8 cellular contexts compared by ENCODE assay signal in genomic region chr19:10431254-10431942, GRCh38. TPM values are rescaled to one million over a fixed set of nuclear protein-coding genes. Genes with fewer than 3 reads are reported as not detected.
A peak's percentile ranks its signal among the peaks of the same experiment; 100 is the strongest.
DNase-seq lines count a peak whose midpoint lies in the region; ATAC-seq, FAIRE-seq and TF ChIP-seq lines count a peak whose summit lies in the region.

No MANE protein-coding gene starts in this region.

- FAIRE-seq in H1 (lab: Jason Lieb, UNC): no peak

- peaks cover 5% of the 10 kb centered on the region; the same call in 1 of the 2 replicates for H3K23me2 ChIP-seq in H1 (ENCODE audit: low read depth, low read length)

- POLR2A ChIA-PET in H1 (lab: Charles Lee; ENCODE audit: partially characterized antibody) (no interaction called here), RWPE1 (lab: Yijun Ruan, JAX; ENCODE audit: low non-redundant PET) (no interaction called here)

- no peaks in the 10 kb centered on the region for H3K27me3 ChIP-seq in SJCRH30
- peaks cover 33 to 68% (median 52%) of the 10 kb centered on the region in 4 experiments for H3K27me3 ChIP-seq in H1 (replicated peaks in 1 of 4; ENCODE audit: control insufficient read depth in 3 of 4, extremely low read depth in 1 of 4, insufficient read depth in 3 of 4, low read length in 3 of 4)

- H4K5ac ChIP-seq in H1 (ENCODE audit: insufficient read length, low read depth, low read length): no peak overlapping the region

- H3K4me3 ChIP-seq in GM12875 (ENCODE audit: low read depth, low read length) (peak overlapping the region; percentile 60), SJCRH30 (peak overlapping the region; percentile 57), H1 (ENCODE audit: extremely low read depth in 1 of 4, insufficient read depth in 2 of 4, low read depth in 3 of 4, low read length in 4 of 4) (peak overlapping the region in 2 of 4 experiments; percentile 14 to 54; a peak in 3 of 8 replicates)

- H2BK12ac ChIP-seq in H1 (ENCODE audit: low read depth, low read length): 0 out of 2 replicates have a peak overlapping the region, but pooled peaks have one; percentile 27

- TF ChIP-seq RAD21 in H1 (IDR thresholded peaks at IDR 0.05 in 1 of 2, conservative IDR thresholded peaks at IDR 0.05 in 1 of 2; ENCODE audit: low read depth in 2 of 2, low read length in 2 of 2): no peak

- peaks cover 84% of the 10 kb centered on the region for H3K27me3 Mint-ChIP-seq in neural crest cell (ENCODE audit: low read depth)

- no peak overlapping the region for H3K23ac ChIP-seq in H1 (ENCODE audit: insufficient read length)

- H3K27ac ChIP-seq in SJCRH30 (no peak overlapping the region; the same call in 1 of the 2 replicates), H1 (ENCODE audit: low read depth, low read length) (no peak overlapping the region), RWPE1 (no peak overlapping the region)

- H3K79me1 ChIP-seq in H1 (ENCODE audit: low read depth, low read length): no peaks in the 10 kb centered on the region

- H3K9me3 Mint-ChIP-seq in neural crest cell: no peaks in the 10 kb centered on the region

- H3K36me3 ChIP-seq in SJCRH30: no peaks in the 10 kb centered on the region
- no peaks in the 10 kb centered on the region for H3K36me3 ChIP-seq in H1 (ENCODE audit: control insufficient read depth in 2 of 4, insufficient read depth in 4 of 4, low read length in 3 of 4)

- no peak overlapping the region for H3K4ac ChIP-seq in H1 (replicated peaks; ENCODE audit: insufficient read length, low read depth, low read length)

- no peak for TF ChIP-seq POLR2A in H1 (IDR thresholded peaks at IDR 0.05; ENCODE audit: control extremely low read depth in 1 of 2, low read depth in 2 of 2, low read length in 2 of 2)

- peaks cover 5% of the 10 kb centered on the region for H3K4me1 Mint-ChIP-seq in neural crest cell

- peak overlapping the region; percentile 47 for H3K4me3 Mint-ChIP-seq in neural crest cell

- no peak overlapping the region for H2AFZ ChIP-seq in H1 (ENCODE audit: low read length)

- no peak overlapping the region; the same call in 1 of the 2 replicates for H4K8ac ChIP-seq in H1 (ENCODE audit: extremely low read depth, insufficient read depth, low read length)

- H3K79me2 ChIP-seq in H1 (ENCODE audit: control insufficient read depth in 1 of 2, insufficient read depth in 2 of 2, low read length in 2 of 2): no peaks in the 10 kb centered on the region

- H3K36me3 Mint-ChIP-seq in neural crest cell (ENCODE audit: low read depth): no peaks in the 10 kb centered on the region

- CTCF ChIA-PET in H1 (lab: Charles Lee; ENCODE audit: partially characterized antibody) (interaction anchor here (0.7 to 8.2 kb wide), 2 partner anchors 13 to 269 kb away, joined by 3 to 67 read pairs; partner anchors contain the start of gene PDE4A), RWPE1 (lab: Yijun Ruan, JAX) (no interaction called here)

- no peak overlapping the region for H3K18ac ChIP-seq in H1 (ENCODE audit: extremely low read depth, low read length)

- H3K27ac Mint-ChIP-seq in neural crest cell (ENCODE audit: unreplicated experiment): no peak overlapping the region

- H2AK5ac ChIP-seq in H1 (ENCODE audit: low read depth, low read length): no peak overlapping the region

- ATAC-seq in HG03039 (IDR thresholded peaks at IDR 0.05; ENCODE audit: unreplicated experiment): no peak

- H3K4me2 ChIP-seq in H1 (ENCODE audit: insufficient read depth in 1 of 2, low read depth in 2 of 2, low read length in 2 of 2): peak overlapping the region; percentile 54 to 65

- H2BK15ac ChIP-seq in H1 (ENCODE audit: low read length): no peak overlapping the region

- H3K9ac ChIP-seq in H1 (replicated peaks in 1 of 4; ENCODE audit: extremely low read depth in 1 of 4, low read depth in 3 of 4, low read length in 3 of 4): no peak overlapping the region

- no peak overlapping the region for H2BK120ac ChIP-seq in H1 (replicated peaks; ENCODE audit: low read depth, low read length)

- no peak for TF ChIP-seq EP300 in H1 (IDR thresholded peaks at IDR 0.05; ENCODE audit: borderline replicate concordance in 1 of 2, low read depth in 2 of 2, low read length in 2 of 2)

- H2BK20ac ChIP-seq in H1 (ENCODE audit: low read length): no peak overlapping the region

- H2BK5ac ChIP-seq in H1 (ENCODE audit: low read depth, low read length): no peak overlapping the region

- peaks cover 0 to 4% of the 10 kb centered on the region in 2 experiments for H4K20me1 ChIP-seq in H1 (replicated peaks in 1 of 2; ENCODE audit: control insufficient read depth in 1 of 2, insufficient read depth in 2 of 2, low read length in 2 of 2)

- WGBS in H1 (ENCODE audit: extremely low coverage in 1 of 2, insufficient coverage in 1 of 2, insufficient read length in 1 of 2, insufficient replicate concordance in 2 of 2, low coverage in 1 of 2, low lambda C conversion rate in 2 of 2, missing lambda C conversion rate in 1 of 2), 2 experiments: 46% methylated on average over 25 of the region's 25 CpGs; no CpG with 5 or more reads in 1 of the 2 experiments

- H3K56ac ChIP-seq in H1 (replicated peaks; ENCODE audit: insufficient read length, low read depth, low read length): peak overlapping the region; percentile 39

- H3K9me3 ChIP-seq in SJCRH30 (replicated peaks) (no peaks in the 10 kb centered on the region), H1 (ENCODE audit: insufficient read depth in 2 of 2, low read depth in 1 of 2, low read length in 1 of 2) (no peaks in the 10 kb centered on the region; a peak in 1 of 4 replicates)

- H4K91ac ChIP-seq in H1 (replicated peaks; ENCODE audit: insufficient read length, low read length): no peak overlapping the region

- 0 out of 2 replicates have a peak, but pooled peaks cover 3% of the 10 kb centered on the region for H3K4me1 ChIP-seq in SJCRH30
- H3K4me1 ChIP-seq in H1 (replicated peaks in 1 of 4; ENCODE audit: control insufficient read depth in 3 of 4, insufficient read depth in 4 of 4, low read length in 3 of 4): peaks cover 0 to 9% (median 6%) of the 10 kb centered on the region in 4 experiments; a peak in 6 of 7 replicates

- H3K14ac ChIP-seq in H1 (ENCODE audit: insufficient read length): no peak overlapping the region

- no peak for DNase-seq in SJCRH30
- peak in 1 of 2 experiments; percentile 65 for DNase-seq in H1 (ENCODE audit: low read depth in 1 of 2, low spot score in 2 of 2)
- DNase-seq in neural crest cell (ENCODE audit: low read depth, low spot score): no peak
- DNase-seq in NCI-H1436 treated with DMSO at 0.1 percent for 48 hours (lab: John Stamatoyannopoulos, UW): no peak
- DNase-seq in RWPE1 (ENCODE audit: low spot score): no peak
- no peak for DNase-seq in HPDE6-E6E7 (ENCODE audit: extremely low spot score)

- TF ChIP-seq CTCF in GM12875 (IDR thresholded peaks at IDR 0.05; ENCODE audit: borderline replicate concordance, insufficient read depth, low read depth, low read length) (0 out of 2 replicates have a peak, but pooled peaks have one; percentile 8), H1 (IDR thresholded peaks at IDR 0.05; ENCODE audit: control extremely low read depth in 1 of 3, insufficient read depth in 1 of 3, low read depth in 1 of 3, low read length in 3 of 3) (no peak), neural crest cell (conservative IDR thresholded peaks at IDR 0.05) (no peak), RWPE1 (conservative IDR thresholded peaks at IDR 0.05; ENCODE audit: low read depth) (no peak)

RNA-seq across cellular contexts. Expression of gene PDE4A, which starts 11.1 kb away (rescaled TPM):
- total RNA-seq in SJCRH30 (2014; rRNA removed; shearing (Covaris generic)): 3.7 and 4.2 TPM in 2 replicates
- 4.4 and 5.0 TPM in 2 replicates for total RNA-seq in H1 (2021; fragmentation: NEBNext Ultra II Directional; extraction: Animal tissue kit (Norgen Biotek cat#: 25700))
- polyA plus RNA-seq in H1 (2011; rRNA removed): 2.0 and 3.4 TPM in 2 replicates
- 1.8 TPM for polyA plus RNA-seq in H1 (2011; cell fraction: cytosol; rRNA removed)
- 2.5 TPM for polyA plus RNA-seq in H1 (2011; cell fraction: nucleus; rRNA removed)
- 2.6 to 4.2 TPM (median 3.9 TPM) in 4 replicates for polyA plus RNA-seq in H1 (2012, experiment 1 of 2)
- 3.2 TPM for polyA plus RNA-seq in H1 (2012, experiment 2 of 2)
- 3.3 TPM for polyA plus RNA-seq in H1 (2013, experiment 1 of 2)
- 3.4 TPM for polyA plus RNA-seq in H1 (2013, experiment 2 of 2)
- 2.8 and 3.4 TPM in 2 replicates for polyA minus RNA-seq in H1 (2011; rRNA and poly(A)+ RNA removed)
- 4.5 TPM for polyA minus RNA-seq in H1 (2011; cell fraction: cytosol; rRNA and poly(A)+ RNA removed)
- 2.3 TPM for polyA minus RNA-seq in H1 (2011; cell fraction: nucleus; rRNA and poly(A)+ RNA removed)
- 1.5 and 2.1 TPM in 2 replicates for total RNA-seq in neural crest cell

RNA-seq across cellular contexts. Expression of gene CDC37, which starts 28.1 kb away (rescaled TPM):
- total RNA-seq in SJCRH30 (2014; rRNA removed; shearing (Covaris generic)): 118 and 130 TPM in 2 replicates
- 162 and 164 TPM in 2 replicates for total RNA-seq in H1 (2021; fragmentation: NEBNext Ultra II Directional; extraction: Animal tissue kit (Norgen Biotek cat#: 25700))
- 181 and 285 TPM in 2 replicates for polyA plus RNA-seq in H1 (2011; rRNA removed)
- 404 TPM for polyA plus RNA-seq in H1 (2011; cell fraction: cytosol; rRNA removed)
- polyA plus RNA-seq in H1 (2011; cell fraction: nucleus; rRNA removed): 587 TPM
- 155 to 277 TPM (median 276 TPM) in 4 replicates for polyA plus RNA-seq in H1 (2012, experiment 1 of 2)
- polyA plus RNA-seq in H1 (2012, experiment 2 of 2): 150 TPM
- polyA plus RNA-seq in H1 (2013, experiment 1 of 2): 155 TPM
- 145 TPM for polyA plus RNA-seq in H1 (2013, experiment 2 of 2)
- 66.0 and 91.9 TPM in 2 replicates for polyA minus RNA-seq in H1 (2011; rRNA and poly(A)+ RNA removed)
- 104 TPM for polyA minus RNA-seq in H1 (2011; cell fraction: cytosol; rRNA and poly(A)+ RNA removed)
- 73.2 TPM for polyA minus RNA-seq in H1 (2011; cell fraction: nucleus; rRNA and poly(A)+ RNA removed)
- 164 TPM in 2 replicates for total RNA-seq in neural crest cell

RNA-seq across cellular contexts. Expression of gene TYK2, which starts 51.0 kb away (rescaled TPM):
- 45.8 and 56.1 TPM in 2 replicates for total RNA-seq in SJCRH30 (2014; rRNA removed; shearing (Covaris generic))
- 40.8 and 42.7 TPM in 2 replicates for total RNA-seq in H1 (2021; fragmentation: NEBNext Ultra II Directional; extraction: Animal tissue kit (Norgen Biotek cat#: 25700))
- polyA plus RNA-seq in H1 (2011; rRNA removed): 32.1 and 47.6 TPM in 2 replicates
- 37.8 TPM for polyA plus RNA-seq in H1 (2011; cell fraction: cytosol; rRNA removed)
- polyA plus RNA-seq in H1 (2011; cell fraction: nucleus; rRNA removed): 184 TPM
- 44.3 to 65.1 TPM (median 54.1 TPM) in 4 replicates for polyA plus RNA-seq in H1 (2012, experiment 1 of 2)
- 41.2 TPM for polyA plus RNA-seq in H1 (2012, experiment 2 of 2)
- polyA plus RNA-seq in H1 (2013, experiment 1 of 2): 39.9 TPM
- polyA plus RNA-seq in H1 (2013, experiment 2 of 2): 36.9 TPM
- polyA minus RNA-seq in H1 (2011; rRNA and poly(A)+ RNA removed): 22.6 and 28.0 TPM in 2 replicates
- polyA minus RNA-seq in H1 (2011; cell fraction: cytosol; rRNA and poly(A)+ RNA removed): 20.1 TPM
- polyA minus RNA-seq in H1 (2011; cell fraction: nucleus; rRNA and poly(A)+ RNA removed): 32.9 TPM
- total RNA-seq in neural crest cell: 100 and 103 TPM in 2 replicates
